17 cellular contexts compared by ENCODE assay signal in the genomic region with DNA sequence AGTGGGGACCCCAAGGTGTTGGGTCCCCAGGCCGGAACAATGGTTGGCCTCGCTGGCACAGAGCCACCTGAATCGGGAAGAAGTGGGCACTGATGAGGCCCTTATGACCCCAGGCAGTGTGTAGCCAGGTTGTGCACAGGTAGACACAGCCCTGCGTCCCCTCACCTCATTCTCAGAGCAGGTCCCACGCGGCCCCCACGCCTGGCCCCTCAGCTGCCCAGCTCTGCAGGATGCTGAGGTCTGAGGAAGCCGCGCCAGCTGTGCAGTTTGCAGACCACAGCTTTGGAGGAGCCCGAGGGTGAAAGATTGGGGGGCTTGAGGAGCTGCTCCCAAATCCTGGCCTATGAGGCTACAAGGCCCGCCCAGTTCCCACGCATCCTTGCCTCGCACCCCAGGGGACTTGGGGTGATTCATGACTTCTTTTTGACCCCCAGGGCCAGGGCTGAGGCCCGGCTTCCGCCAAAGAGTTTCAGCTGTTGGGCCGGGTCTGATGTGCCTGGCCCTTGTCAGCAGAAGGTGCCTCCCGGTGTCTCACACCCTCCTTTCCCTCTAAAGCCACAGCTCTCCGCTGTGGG.
DNase-seq lines count a peak whose midpoint lies in the region; ATAC-seq and TF ChIP-seq lines count a peak whose summit lies in the region.
"Had no signal": no experiment of that assay in that cellular context is flagged by ENCODE, and none has a peak within 500 bp of the region (broad histone marks: within the 10 kb centered on the region; RNA-seq: fewer than 3 reads in every experiment).

No MANE protein-coding gene starts in this region.

- ATAC-seq in Right ventricle myocardium inferior = no peak
- peak; percentile 12 for ATAC-seq in body of pancreas
- no peak for ATAC-seq in HG03342 (IDR thresholded peaks at IDR 0.05; ENCODE audit: unreplicated experiment)

- H3K27me3 Mint-ChIP-seq in Caco-2 (ENCODE audit: insufficient read depth, unreplicated experiment) = peaks cover 5% of the 10 kb centered on the region

- POLR2A ChIA-PET in Caco-2 (lab: Charles Lee) = no interaction called here

- H3K27ac ChIP-seq in right atrium auricular region = no peak overlapping the region
- no peak overlapping the region for H3K27ac ChIP-seq in body of pancreas
- H3K27ac ChIP-seq in thyroid gland = peak overlapping the region; percentile 64 to 76 (median 65)
- H3K27ac ChIP-seq: C4-2B, KMS-11, PC-9 had no signal

- DNase-seq in Right ventricle myocardium inferior (ENCODE audit: missing footprints) (peak; percentile 26), right atrium auricular region (ENCODE audit: low spot score) (no peak), body of pancreas (no peak), myocyte (ENCODE audit: low read depth) (peak; percentile 28), thyroid gland (peak in 1 of 2 donors; percentile 14), ACHN (no peak), Caco-2 (no peak)
- DNase-seq: 8988T, GOT3, NCI-H1105 treated with DMSO at 0.1 percent for 48 hours, NCI-H187 treated with DMSO at 0.1 percent for 48 hours, NCI-H2171, NCI-H774, PC-9 had no signal

- in situ Hi-C loops in ACHN (cut with HindIII; ENCODE audit: low pct_ligation_motif_present, low pct_unique_long_range_greater_than_20kb, low sequenced_read_pairs) = no loop called here

- no peak for TF ChIP-seq CTCF in right atrium auricular region (IDR thresholded peaks at IDR 0.05)
- no peak for TF ChIP-seq CTCF in body of pancreas (IDR thresholded peaks at IDR 0.05)
- TF ChIP-seq CTCF in thyroid gland (IDR thresholded peaks at IDR 0.05) = no peak
- no peak for TF ChIP-seq CTCF in Caco-2 (IDR thresholded peaks at IDR 0.05; ENCODE audit: insufficient read depth in 1 of 2, low read depth in 1 of 2, low read length in 1 of 2, severe bottlenecking in 1 of 2, unreplicated experiment in 1 of 2)

- no peak overlapping the region for H3K27ac Mint-ChIP-seq in Caco-2 (ENCODE audit: unreplicated experiment)

- H3K4me1 ChIP-seq in right atrium auricular region = no peaks in the 10 kb centered on the region
- no peaks in the 10 kb centered on the region for H3K4me1 ChIP-seq in body of pancreas
- H3K4me1 ChIP-seq in thyroid gland = peaks cover 40 to 53% of the 10 kb centered on the region in 2 donors
- H3K4me1 ChIP-seq in Caco-2 = no peaks in the 10 kb centered on the region

- TF ChIP-seq POLR2A in body of pancreas (IDR thresholded peaks at IDR 0.05) = no peak
- TF ChIP-seq POLR2A in thyroid gland (IDR thresholded peaks at IDR 0.05) = no peak

- CTCF ChIA-PET in Caco-2 (lab: Charles Lee) = no interaction called here

- WGBS in body of pancreas, 2 donors = 65 to 72% methylated on average over 8 to 17 of the region's 18 CpGs
- 71 to 76% methylated on average over 14 to 17 of the region's 18 CpGs for WGBS in thyroid gland, 2 donors

- H3K4me3 Mint-ChIP-seq in Caco-2 (ENCODE audit: unreplicated experiment) = no peak overlapping the region

- H3K4me3 ChIP-seq in right atrium auricular region (no peak overlapping the region), body of pancreas (no peak overlapping the region), thyroid gland (replicated peaks in 1 of 3) (no peak overlapping the region), Caco-2 (ENCODE audit: low read depth, low read length) (no peak overlapping the region)
- H3K4me3 ChIP-seq: PC-9 had no signal

- no peaks in the 10 kb centered on the region for H3K36me3 Mint-ChIP-seq in Caco-2 (ENCODE audit: insufficient read depth, unreplicated experiment)

- H3K9me3 ChIP-seq in right atrium auricular region (no peaks in the 10 kb centered on the region), body of pancreas (no peaks in the 10 kb centered on the region), thyroid gland (no peaks in the 10 kb centered on the region), Caco-2 (no peaks in the 10 kb centered on the region)

- H3K27me3 ChIP-seq in right atrium auricular region = no peaks in the 10 kb centered on the region
- no peaks in the 10 kb centered on the region for H3K27me3 ChIP-seq in body of pancreas
- H3K27me3 ChIP-seq in thyroid gland = no peaks in the 10 kb centered on the region
- H3K27me3 ChIP-seq in Caco-2 (replicated peaks; ENCODE audit: control insufficient read depth, insufficient read depth, low read length) = no peaks in the 10 kb centered on the region; the same call in 1 of the 2 replicates

- H3K4me1 Mint-ChIP-seq in Caco-2 (ENCODE audit: low read depth, unreplicated experiment) = no peaks in the 10 kb centered on the region

- no TSS peak for BruUV-seq in Caco-2 (replicated peaks; lab: Mats Ljungman, UMichigan)

- H3K9me3 Mint-ChIP-seq in Caco-2 (ENCODE audit: unreplicated experiment) = no peaks in the 10 kb centered on the region

- H3K36me3 ChIP-seq in right atrium auricular region (no peaks in the 10 kb centered on the region), body of pancreas (replicated peaks in 1 of 2; ENCODE audit: insufficient read depth in 1 of 2, low read depth in 2 of 2) (no peaks in the 10 kb centered on the region), thyroid gland (no peaks in the 10 kb centered on the region), Caco-2 (ENCODE audit: control insufficient read depth, insufficient read depth, low read length) (no peaks in the 10 kb centered on the region)

- intact Hi-C loops in Right ventricle myocardium inferior (cut with DNase I) = no loop called here
- intact Hi-C loops in body of pancreas (cut with DNase I) = no loop called here
- intact Hi-C loops in thyroid gland (cut with DNase I) = no loop called here
- intact Hi-C loops in Caco-2 (cut with micrococcal nuclease; ENCODE audit: unreplicated experiment) = no loop called here

Comparison
In these comparisons a context has a peak if more than half of its experiments do, and no peak if none do; other contexts are left out.
1. DNase-seq: peak in Right ventricle myocardium inferior (single experiment) and myocyte (single experiment); none in right atrium auricular region (single experiment), body of pancreas (0 of 4), ACHN (single experiment) and Caco-2 (0 of 2).
2. H3K27ac ChIP-seq: peak in thyroid gland (3 of 3); none in right atrium auricular region (0 of 2) and body of pancreas (0 of 4).